8 cellular contexts compared by ENCODE assay signal in the genomic region with DNA sequence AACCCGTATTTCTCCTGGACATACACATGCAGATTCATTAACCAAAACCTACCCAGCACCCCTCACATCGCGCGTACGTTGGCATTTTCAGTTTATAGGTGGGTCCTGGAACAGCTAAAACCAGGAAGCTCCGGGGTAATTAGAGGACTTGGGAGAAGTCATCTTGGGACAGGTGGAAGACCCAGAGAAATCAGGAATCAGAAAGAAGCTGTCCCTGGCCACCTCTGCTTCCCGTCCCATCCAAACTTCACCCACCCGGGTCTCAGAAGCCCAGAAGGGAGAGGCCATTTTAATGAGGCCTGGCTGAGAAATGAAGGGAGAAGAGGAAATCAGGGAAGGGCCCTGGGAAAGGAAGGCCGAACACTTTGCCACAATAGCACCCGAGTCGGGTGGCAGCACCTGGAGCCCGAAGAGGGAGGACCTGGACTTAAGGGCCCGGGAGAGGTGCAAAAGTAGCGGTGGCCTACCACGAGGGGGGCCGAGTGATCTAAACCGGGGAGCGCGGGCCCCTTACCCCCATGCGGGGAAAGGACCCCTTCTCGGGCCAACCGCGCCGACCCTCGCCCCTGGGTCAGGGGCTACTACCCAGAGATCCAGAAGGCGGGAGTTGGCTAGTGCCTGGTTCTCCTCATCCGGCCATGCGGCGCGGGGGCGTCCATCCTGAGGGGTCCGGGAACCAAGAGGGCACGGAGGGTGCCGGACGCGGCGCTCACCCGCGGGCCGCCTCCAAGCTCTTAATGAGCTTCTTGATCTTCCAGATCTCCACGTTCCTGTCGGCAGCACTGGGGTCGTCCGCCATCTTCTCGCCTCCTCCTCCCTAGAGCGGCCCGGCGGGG.
DNase-seq lines count a peak whose midpoint lies in the region; ATAC-seq lines count a peak whose summit lies in the region.

No MANE protein-coding gene starts in this region.

- no peaks in the 10 kb centered on the region for H3K9me3 Mint-ChIP-seq in activated naive CD8-positive, alpha-beta T cell treated with anti-CD3 and anti-CD28 coated beads, Interleukin-2, amount 50 U/mL, for 24 hours
- no peaks in the 10 kb centered on the region for H3K9me3 Mint-ChIP-seq in stimulated activated naive CD8-positive, alpha-beta T cell treated with anti-CD3 and anti-CD28 coated beads, Interleukin-15, Interleukin-2, amounts not matched to agents 100 ng/mL and 50 ng/mL, for 24 hours

- H3K9me3 ChIP-seq in HUES48 (ENCODE audit: control insufficient read depth, insufficient read depth, low read length) (no peaks in the 10 kb centered on the region), iPS-18a (ENCODE audit: control insufficient read depth, low read depth, low read length) (no peaks in the 10 kb centered on the region)

- H3K36me3 ChIP-seq in HUES48 (ENCODE audit: control insufficient read depth, insufficient read depth, low read length) (peaks cover 30% of the 10 kb centered on the region), iPS-18a (ENCODE audit: control insufficient read depth, low read depth, low read length) (peaks cover 24% of the 10 kb centered on the region)

- H3K9ac ChIP-seq in HUES48 (ENCODE audit: low read depth, low read length) (peak overlapping the region; percentile 97), iPS-18a (ENCODE audit: low read length) (peak overlapping the region; percentile 98)

- H3K27ac Mint-ChIP-seq in activated naive CD8-positive, alpha-beta T cell treated with anti-CD3 and anti-CD28 coated beads, Interleukin-2, amount 50 U/mL, for 24 hours, result peak overlapping the region; percentile 100
- peak overlapping the region; percentile 99 for H3K27ac Mint-ChIP-seq in stimulated activated naive CD8-positive, alpha-beta T cell treated with anti-CD3 and anti-CD28 coated beads, Interleukin-15, Interleukin-2, amounts not matched to agents 100 ng/mL and 50 ng/mL, for 24 hours

- H3K36me3 Mint-ChIP-seq in activated naive CD8-positive, alpha-beta T cell treated with anti-CD3 and anti-CD28 coated beads, Interleukin-2, amount 50 U/mL, for 24 hours (ENCODE audit: low read depth), result peaks cover 60% of the 10 kb centered on the region
- peaks cover 62% of the 10 kb centered on the region for H3K36me3 Mint-ChIP-seq in stimulated activated naive CD8-positive, alpha-beta T cell treated with anti-CD3 and anti-CD28 coated beads, Interleukin-15, Interleukin-2, amounts not matched to agents 100 ng/mL and 50 ng/mL, for 24 hours (ENCODE audit: low read depth)

- peaks cover 72% of the 10 kb centered on the region for H3K4me1 Mint-ChIP-seq in activated naive CD8-positive, alpha-beta T cell treated with anti-CD3 and anti-CD28 coated beads, Interleukin-2, amount 50 U/mL, for 24 hours
- H3K4me1 Mint-ChIP-seq in stimulated activated naive CD8-positive, alpha-beta T cell treated with anti-CD3 and anti-CD28 coated beads, Interleukin-15, Interleukin-2, amounts not matched to agents 100 ng/mL and 50 ng/mL, for 24 hours (ENCODE audit: low read depth), result peaks cover 68% of the 10 kb centered on the region

- DNase-seq in ELF-1 (ENCODE audit: low read depth, low spot score) (peak; percentile 26), GM19240 (ENCODE audit: insufficient read length, low spot score) (no peak)
- DNase-seq in activated naive CD8-positive, alpha-beta T cell treated with anti-CD3 and anti-CD28 coated beads, Interleukin-2, amount 50 U/mL, for 24 hours, result no peak
- no peak for DNase-seq in stimulated activated CD4-positive, alpha-beta T cell treated with anti-CD3 and anti-CD28 coated beads, Interleukin-1b, Interleukin-23, amount 100 ng/mL, for 48 hours

- peak overlapping the region; percentile 100 for H3K4me3 Mint-ChIP-seq in activated naive CD8-positive, alpha-beta T cell treated with anti-CD3 and anti-CD28 coated beads, Interleukin-2, amount 50 U/mL, for 24 hours
- H3K4me3 Mint-ChIP-seq in stimulated activated naive CD8-positive, alpha-beta T cell treated with anti-CD3 and anti-CD28 coated beads, Interleukin-15, Interleukin-2, amounts not matched to agents 100 ng/mL and 50 ng/mL, for 24 hours, result peak overlapping the region; percentile 99

- H3K27me3 Mint-ChIP-seq in activated naive CD8-positive, alpha-beta T cell treated with anti-CD3 and anti-CD28 coated beads, Interleukin-2, amount 50 U/mL, for 24 hours, result no peaks in the 10 kb centered on the region
- H3K27me3 Mint-ChIP-seq in stimulated activated naive CD8-positive, alpha-beta T cell treated with anti-CD3 and anti-CD28 coated beads, Interleukin-15, Interleukin-2, amounts not matched to agents 100 ng/mL and 50 ng/mL, for 24 hours, result no peaks in the 10 kb centered on the region

- H3K27ac ChIP-seq in HUES48 (ENCODE audit: low read depth, low read length) (peak overlapping the region; percentile 95), iPS-18a (ENCODE audit: low read length) (peak overlapping the region; percentile 95)

- H3K4me3 ChIP-seq in HUES48 (ENCODE audit: low read depth, low read length) (peak overlapping the region; percentile 93), iPS-18a (ENCODE audit: low read length) (peak overlapping the region; percentile 99)

- H3K4me1 ChIP-seq in HUES48 (ENCODE audit: control insufficient read depth, insufficient read depth, low read length) (peaks cover 19% of the 10 kb centered on the region), iPS-18a (ENCODE audit: control insufficient read depth, low read depth, low read length) (peaks cover 21% of the 10 kb centered on the region)

- ATAC-seq in activated naive CD8-positive, alpha-beta T cell treated with anti-CD3 and anti-CD28 coated beads, Interleukin-2, amount 50 U/mL, for 24 hours, result no peak
- no peak for ATAC-seq in GM19324 (IDR thresholded peaks at IDR 0.05; ENCODE audit: low FRiP score, unreplicated experiment)

- H3K27me3 ChIP-seq in HUES48 (ENCODE audit: control insufficient read depth, insufficient read depth, low read length) (no peaks in the 10 kb centered on the region), iPS-18a (ENCODE audit: control insufficient read depth, insufficient read depth, low read length) (no peaks in the 10 kb centered on the region)
